In the genomic region with DNA sequence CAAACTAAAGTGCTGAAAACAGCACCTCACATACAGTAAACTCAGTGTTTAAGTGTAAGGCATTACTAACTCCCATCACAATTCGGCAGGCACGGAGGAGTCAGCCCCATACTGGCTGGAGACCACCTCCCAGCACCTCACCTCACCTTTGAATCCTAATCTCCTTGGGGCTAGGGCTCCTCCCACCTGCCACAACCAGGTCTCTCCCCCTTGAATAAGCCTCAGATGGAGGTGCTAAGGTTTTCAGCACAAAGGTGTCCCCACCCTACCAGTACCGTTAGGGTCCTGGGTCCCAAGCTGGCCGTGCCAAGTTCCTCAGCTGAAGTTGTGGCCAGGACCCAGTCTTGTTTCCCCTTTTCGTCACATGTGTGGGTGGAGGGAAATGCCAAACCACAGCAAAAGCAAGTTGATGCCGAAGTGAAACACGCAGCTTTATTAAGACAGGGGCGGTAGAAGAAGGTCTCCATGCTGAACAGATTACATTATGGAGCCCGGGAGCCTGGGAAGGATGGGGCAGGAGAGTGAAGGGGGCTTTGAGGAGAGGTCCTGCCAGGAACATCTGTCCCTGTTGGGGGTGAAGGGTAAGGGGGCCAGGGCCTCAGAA, we compare ENCODE assay signal across 8 cellular contexts. TPM values are rescaled to one million over a fixed set of nuclear protein-coding genes. Genes with fewer than 3 reads are reported as not detected.
DNase-seq lines count a peak whose midpoint lies in the region; ATAC-seq and TF ChIP-seq lines count a peak whose summit lies in the region.

A gene with protein sequence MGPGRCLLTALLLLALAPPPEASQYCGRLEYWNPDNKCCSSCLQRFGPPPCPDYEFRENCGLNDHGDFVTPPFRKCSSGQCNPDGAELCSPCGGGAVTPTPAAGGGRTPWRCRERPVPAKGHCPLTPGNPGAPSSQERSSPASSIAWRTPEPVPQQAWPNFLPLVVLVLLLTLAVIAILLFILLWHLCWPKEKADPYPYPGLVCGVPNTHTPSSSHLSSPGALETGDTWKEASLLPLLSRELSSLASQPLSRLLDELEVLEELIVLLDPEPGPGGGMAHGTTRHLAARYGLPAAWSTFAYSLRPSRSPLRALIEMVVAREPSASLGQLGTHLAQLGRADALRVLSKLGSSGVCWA (minus strand): TSS at position 332 of the 604 bp plus-strand sequence. CDS start 1,272 bp downstream, outside the sequence.

- H3K27ac ChIP-seq in adrenal gland (peak within 1 kb of the TSS in 4 of 5 donors; percentile 3 to 88 (median 77)), tibial artery (peak within 1 kb of the TSS; percentile 79 to 90)

- peak within 1 kb of the TSS; percentile 91 for H3K4me3 Mint-ChIP-seq in T-helper 1 cell treated with Interleukin-12 subunit alpha and Interleukin-12 subunit beta and Interleukin-4 antibody, amounts not matched to agents 30 μg/mL and 1 μg/mL, for 36 hours
- peak within 1 kb of the TSS; percentile 74 for H3K4me3 Mint-ChIP-seq in nephron progenitor cell

- H3K27ac Mint-ChIP-seq in T-helper 1 cell treated with Interleukin-12 subunit alpha and Interleukin-12 subunit beta and Interleukin-4 antibody, amounts not matched to agents 30 μg/mL and 1 μg/mL, for 36 hours, result peak within 1 kb of the TSS; percentile 97
- no peak within 1 kb of the TSS for H3K27ac Mint-ChIP-seq in nephron progenitor cell

- no peaks in the 10 kb centered on the region for H3K27me3 Mint-ChIP-seq in T-helper 1 cell treated with Interleukin-12 subunit alpha and Interleukin-12 subunit beta and Interleukin-4 antibody, amounts not matched to agents 30 μg/mL and 1 μg/mL, for 36 hours (ENCODE audit: low read depth)
- peaks cover 2% of the 10 kb centered on the region for H3K27me3 Mint-ChIP-seq in nephron progenitor cell (ENCODE audit: low read depth, poor library complexity)

- peaks cover 18% of the 10 kb centered on the region for H3K36me3 Mint-ChIP-seq in T-helper 1 cell treated with Interleukin-12 subunit alpha and Interleukin-12 subunit beta and Interleukin-4 antibody, amounts not matched to agents 30 μg/mL and 1 μg/mL, for 36 hours (ENCODE audit: low read depth)
- peaks cover 14% of the 10 kb centered on the region for H3K36me3 Mint-ChIP-seq in nephron progenitor cell (ENCODE audit: low read depth)

- H3K9me3 ChIP-seq in adrenal gland (replicated peaks in 1 of 3) (no peaks in the 10 kb centered on the region), tibial artery (no peaks in the 10 kb centered on the region)

- intact Hi-C loops in adrenal gland (cut with DNase I), result no loop called here
- intact Hi-C loops in tibial artery (cut with DNase I; ENCODE audit: low total_unique reads), result no loop called here

- H3K4me1 ChIP-seq in adrenal gland (replicated peaks in 1 of 2), result peaks cover 25 to 45% of the 10 kb centered on the region in 2 donors
- H3K4me1 ChIP-seq in tibial artery, result peaks cover 0 to 47% (median 32%) of the 10 kb centered on the region in 4 donors

- H3K9me3 Mint-ChIP-seq in T-helper 1 cell treated with Interleukin-12 subunit alpha and Interleukin-12 subunit beta and Interleukin-4 antibody, amounts not matched to agents 30 μg/mL and 1 μg/mL, for 36 hours, result no peaks in the 10 kb centered on the region
- no peaks in the 10 kb centered on the region for H3K9me3 Mint-ChIP-seq in nephron progenitor cell

- DNase-seq in adrenal gland (peak in 1 of 7 donors; percentile 64), nephron progenitor cell (no peak), tibial artery (no peak), NCI-H187 (lab: John Stamatoyannopoulos, UW) (no peak), DMS53 (lab: John Stamatoyannopoulos, UW) (no peak)

- no peak for TF ChIP-seq POLR2A in adrenal gland (IDR thresholded peaks at IDR 0.05)

- 72 to 86% (median 76%) methylated on average over 9 of the region's 9 CpGs for WGBS in adrenal gland, 4 donors

- H3K27me3 ChIP-seq in adrenal gland (no peaks in the 10 kb centered on the region), tibial artery (no peaks in the 10 kb centered on the region)

- H3K4me1 Mint-ChIP-seq in T-helper 1 cell treated with Interleukin-12 subunit alpha and Interleukin-12 subunit beta and Interleukin-4 antibody, amounts not matched to agents 30 μg/mL and 1 μg/mL, for 36 hours (ENCODE audit: low read depth), result peaks cover 28% of the 10 kb centered on the region
- H3K4me1 Mint-ChIP-seq in nephron progenitor cell, result peaks cover 46% of the 10 kb centered on the region

- ATAC-seq in GM18498 (IDR thresholded peaks at IDR 0.05; ENCODE audit: unreplicated experiment) (peak; percentile 17), HG02610 (IDR thresholded peaks at IDR 0.05; ENCODE audit: unreplicated experiment) (no peak)

- H3K36me3 ChIP-seq in adrenal gland (replicated peaks in 1 of 2) (peaks cover 0 to 21% of the 10 kb centered on the region in 2 donors), tibial artery (peaks cover 15 to 27% (median 17%) of the 10 kb centered on the region in 3 donors)

- peak within 1 kb of the TSS in 1 of 4 donors; percentile 59 for H3K4me3 ChIP-seq in adrenal gland
- H3K4me3 ChIP-seq in tibial artery, result peak within 1 kb of the TSS; percentile 58 to 72

- no peak for TF ChIP-seq CTCF in adrenal gland (IDR thresholded peaks at IDR 0.05)
- TF ChIP-seq CTCF in nephron progenitor cell (IDR thresholded peaks at IDR 0.05), result no peak
- TF ChIP-seq CTCF in tibial artery (IDR thresholded peaks at IDR 0.05), result no peak

RNA-seq across cellular contexts. Expression of the gene that starts here (rescaled TPM):
- total RNA-seq in adrenal gland, result 10 to 100 TPM in 6 of 8 donors, 1 to 10 TPM in 2; 7.7 to 35.3 (median 14.7) TPM
- 10 to 100 TPM in 2 of 3 donors, 1 to 10 TPM in 1; 5.3 to 32.3 (median 21.5) TPM for polyA plus RNA-seq in adrenal gland
